Comparison of ENCODE assay signal across 13 cellular contexts in genomic region chr15:44812029-44812517, GRCh38.
A peak's percentile ranks its signal among the peaks of the same experiment; 100 is the strongest.
DNase-seq lines count a peak whose midpoint lies in the region; ATAC-seq, FAIRE-seq and TF ChIP-seq lines count a peak whose summit lies in the region.
"Had no signal": no experiment of that assay in that cellular context is flagged by ENCODE, and none has a peak within 500 bp of the region (broad histone marks: within the 10 kb centered on the region; RNA-seq: fewer than 3 reads in every experiment).

No MANE protein-coding gene starts in this region.

- no peak overlapping the region for H3K27ac ChIP-seq in K562 (ENCODE audit: extremely low read depth, low read depth, low read length)
- no peak overlapping the region for H3K27ac ChIP-seq in PC-3 (ENCODE audit: low read length)
- no peak overlapping the region for H3K27ac ChIP-seq in brain microvascular endothelial cell
- H3K27ac ChIP-seq: uterus had no signal

- no peaks in the 10 kb centered on the region for H3K4me1 Mint-ChIP-seq in neural crest cell

- H3K79me2 ChIP-seq in K562 (ENCODE audit: control insufficient read depth, insufficient read depth, low read length) = no peaks in the 10 kb centered on the region
- H3K79me2 ChIP-seq in PC-3 (ENCODE audit: low read length) = no peaks in the 10 kb centered on the region

- H3K27ac Mint-ChIP-seq in neural crest cell (ENCODE audit: unreplicated experiment) = peak overlapping the region; percentile 62

- H3K36me3 ChIP-seq in K562 (ENCODE audit: control insufficient read depth, insufficient read depth, low read length) (no peaks in the 10 kb centered on the region), PC-3 (ENCODE audit: low read depth, low read length) (no peaks in the 10 kb centered on the region), brain microvascular endothelial cell (replicated peaks) (no peaks in the 10 kb centered on the region)
- H3K36me3 ChIP-seq: uterus had no signal

- no peak; the same call in 1 of the 2 replicates for TF ChIP-seq EP300 in K562 (IDR thresholded peaks at IDR 0.05; ENCODE audit: low read length)

- no peaks in the 10 kb centered on the region for H3K9me3 ChIP-seq in K562 (replicated peaks; ENCODE audit: control insufficient read depth, insufficient read depth, low read depth, low read length)
- H3K9me3 ChIP-seq in PC-3 (ENCODE audit: low read length) = no peaks in the 10 kb centered on the region
- H3K9me3 ChIP-seq: uterus had no signal

- H3F3A ChIP-seq in PC-3 (ENCODE audit: low read length, unreplicated experiment) = no peaks in the 10 kb centered on the region

- TF ChIP-seq CTCF in K562 (IDR thresholded peaks at IDR 0.05 in 2 of 3, conservative IDR thresholded peaks at IDR 0.05 in 1 of 3; ENCODE audit: insufficient read depth in 2 of 3, low read depth in 1 of 3, low read length in 3 of 3) (no peak), neural crest cell (conservative IDR thresholded peaks at IDR 0.05) (no peak), PC-3 (conservative IDR thresholded peaks at IDR 0.05; ENCODE audit: low read depth, low read length) (no peak), brain microvascular endothelial cell (IDR thresholded peaks at IDR 0.05; ENCODE audit: low read depth, low read length, missing control alignments) (no peak)

- H3K27me3 Mint-ChIP-seq in neural crest cell (ENCODE audit: low read depth) = peaks cover 48% of the 10 kb centered on the region

- intact Hi-C loops in K562 (cut with micrococcal nuclease) (no loop called here), PC-3 (cut with micrococcal nuclease) (no loop called here)

- in situ Hi-C loops in K562 (cut with MboI) (no loop called here), brain microvascular endothelial cell (cut with HindIII; ENCODE audit: low pct_ligation_motif_present, low sequenced_read_pairs) (no loop called here)

- H4K20me1 ChIP-seq in K562 (replicated peaks; ENCODE audit: control insufficient read depth, insufficient read depth, low read length) (no peaks in the 10 kb centered on the region), PC-3 (ENCODE audit: low read length) (no peaks in the 10 kb centered on the region)

- no peaks in the 10 kb centered on the region for H3K36me3 Mint-ChIP-seq in neural crest cell (ENCODE audit: low read depth)

- BruUV-seq in K562 (replicated peaks; lab: Mats Ljungman, UMichigan) = no TSS peak
- no TSS peak for BruUV-seq in PC-3 (replicated peaks; lab: Mats Ljungman, UMichigan)

- CTCF ChIA-PET in K562 (lab: Yijun Ruan, JAX; ENCODE audit: low intra/inter-chr PET ratio) = no interaction called here
- CTCF ChIA-PET in PC-3 (lab: Charles Lee) = interaction anchor here (0.9 kb wide), 1 partner anchor 228 kb away, joined by 3 read pairs; no protein-coding TSS in a partner anchor

- H2AFZ ChIP-seq in K562 (ENCODE audit: low read depth, low read length) = peak overlapping the region; percentile 54; the same call in 1 of the 2 replicates
- H2AFZ ChIP-seq in PC-3 (ENCODE audit: low read length) = no peak overlapping the region

- no peak for TF ChIP-seq RAD21 in K562 (CRISPR knock-in tag; conservative IDR thresholded peaks at IDR 0.05 in 1 of 2, IDR thresholded peaks at IDR 0.05 in 1 of 2)

- H3K9ac ChIP-seq in K562 (ENCODE audit: insufficient read depth in 1 of 2, low read depth in 2 of 2, low read length in 2 of 2) = peak overlapping the region in 1 of 2 experiments; percentile 36; a peak in 1 of 4 replicates
- no peak overlapping the region for H3K9ac ChIP-seq in PC-3 (ENCODE audit: low read length)

- FAIRE-seq in GM19239 (lab: Jason Lieb, UNC) = peak; percentile 42
- no peak for FAIRE-seq in K562 (lab: Jason Lieb, UNC)
- FAIRE-seq: astrocyte, TTC549 had no signal

- no peaks in the 10 kb centered on the region for H3K9me2 ChIP-seq in PC-3 (replicated peaks; ENCODE audit: low read length)

- TF ChIP-seq POLR2A in K562 (conservative IDR thresholded peaks at IDR 0.05) = no peak

- H3K9me3 Mint-ChIP-seq in neural crest cell = no peaks in the 10 kb centered on the region

- H3K4me1 ChIP-seq in K562 (replicated peaks in 1 of 2; ENCODE audit: control insufficient read depth in 2 of 2, insufficient read depth in 2 of 2, low read length in 2 of 2) (peaks cover 6 to 18% of the 10 kb centered on the region in 2 experiments; a peak in 4 of 5 replicates), PC-3 (ENCODE audit: insufficient read depth, low read length) (no peaks in the 10 kb centered on the region)
- H3K4me1 ChIP-seq: uterus had no signal

- no peak for ATAC-seq in K562
- no peak for ATAC-seq in PC-3

- no peak overlapping the region for H3K4me2 ChIP-seq in K562 (ENCODE audit: insufficient read depth, low read length)
- H3K4me2 ChIP-seq in PC-3 (ENCODE audit: low read length) = no peak overlapping the region

- no peak overlapping the region for H3K4me3 Mint-ChIP-seq in neural crest cell

- DNase-seq in GM19239 (ENCODE audit: insufficient read length, low spot score) (no peak), NCI-H2107 (lab: John Stamatoyannopoulos, UW) (peak; percentile 64), K562 (ENCODE audit: extremely low read depth in 1 of 4, low spot score in 3 of 4) (no peak), neural crest cell (ENCODE audit: low read depth, low spot score) (no peak), PC-3 (no peak), brain microvascular endothelial cell (no peak), hippocampal formation (lab: John Stamatoyannopoulos, UW) (no peak)
- no peak for DNase-seq in stimulated activated CD4-positive, alpha-beta T cell treated with anti-CD3 and anti-CD28 coated beads, Interleukin-1b, Interleukin-23, amount 100 ng/mL, for 48 hours
- DNase-seq: IMR-90, OCI-M1, uterus had no signal

- POLR2A ChIA-PET in K562 (lab: Yijun Ruan, JAX) = interaction anchor here (0.6 to 1.6 kb wide), 2 partner anchors 9 to 384 kb away, joined by 4 read pairs; partner anchors contain the start of gene CTDSPL2
- POLR2A ChIA-PET in PC-3 (lab: Charles Lee; ENCODE audit: unreplicated experiment) = no interaction called here

- 38% methylated on average over 5 of the region's 5 CpGs for WGBS in K562 (ENCODE audit: insufficient coverage, low coverage, missing lambda C conversion rate)

- H3K9me1 ChIP-seq in K562 (ENCODE audit: control insufficient read depth, insufficient read depth, low read length) = no peaks in the 10 kb centered on the region

- no peaks in the 10 kb centered on the region for H3K27me3 ChIP-seq in K562 (ENCODE audit: control insufficient read depth in 2 of 2, insufficient read depth in 2 of 2, low read length in 2 of 2)
- peaks cover 65% of the 10 kb centered on the region for H3K27me3 ChIP-seq in PC-3 (ENCODE audit: low read length)
- peaks cover 2% of the 10 kb centered on the region for H3K27me3 ChIP-seq in brain microvascular endothelial cell (replicated peaks)
- H3K27me3 ChIP-seq: uterus had no signal

- H3K4me3 ChIP-seq in K562 (no peak overlapping the region), PC-3 (ENCODE audit: low read length) (no peak overlapping the region), brain microvascular endothelial cell (ENCODE audit: low read depth, low read length) (no peak overlapping the region)
- H3K4me3 ChIP-seq: uterus had no signal

TF ChIP-seq in K562, 482 proteins besides CTCF, POLR2A, EP300 and RAD21:
- TF ChIP-seq ZEB2 (IDR thresholded peaks at IDR 0.05) (0 out of 2 replicates have a peak, but pooled peaks have one; percentile 17), CBFA2T3 (IDR thresholded peaks at IDR 0.05) (peak; percentile 10; the same call in 1 of the 2 replicates), CEBPG (CRISPR knock-in tag; IDR thresholded peaks at IDR 0.05) (no peak), CEBPG (tag; conservative IDR thresholded peaks at IDR 0.05 in 1 of 2, IDR thresholded peaks at IDR 0.05 in 1 of 2) (no peak), SAFB (IDR thresholded peaks at IDR 0.05; ENCODE audit: borderline replicate concordance, low read depth, low read length) (no peak), SMARCE1 (IDR thresholded peaks at IDR 0.05) (peak; percentile 11; the same call in 1 of the 2 replicates), FOSL1 (tag; conservative IDR thresholded peaks at IDR 0.05) (no peak), ZNF23 (CRISPR knock-in tag; IDR thresholded peaks at IDR 0.05) (no peak), PML (IDR thresholded peaks at IDR 0.05; ENCODE audit: low read length) (no peak), FUS (optimal IDR thresholded peaks at IDR 0.05; ENCODE audit: low read depth, low read length) (no peak), ARID1B (IDR thresholded peaks at IDR 0.05) (peak; percentile 33; the same call in 1 of the 2 replicates), CTBP1 (IDR thresholded peaks at IDR 0.05; ENCODE audit: borderline replicate concordance) (peak; percentile 22; the same call in 1 of the 2 replicates), FOXA3 (CRISPR knock-in tag; conservative IDR thresholded peaks at IDR 0.05 in 1 of 2, IDR thresholded peaks at IDR 0.05 in 1 of 2) (peak in 1 of 2 experiments; percentile 41; a peak in 1 of 4 replicates)
- TF ChIP-seq, protein P1, sequence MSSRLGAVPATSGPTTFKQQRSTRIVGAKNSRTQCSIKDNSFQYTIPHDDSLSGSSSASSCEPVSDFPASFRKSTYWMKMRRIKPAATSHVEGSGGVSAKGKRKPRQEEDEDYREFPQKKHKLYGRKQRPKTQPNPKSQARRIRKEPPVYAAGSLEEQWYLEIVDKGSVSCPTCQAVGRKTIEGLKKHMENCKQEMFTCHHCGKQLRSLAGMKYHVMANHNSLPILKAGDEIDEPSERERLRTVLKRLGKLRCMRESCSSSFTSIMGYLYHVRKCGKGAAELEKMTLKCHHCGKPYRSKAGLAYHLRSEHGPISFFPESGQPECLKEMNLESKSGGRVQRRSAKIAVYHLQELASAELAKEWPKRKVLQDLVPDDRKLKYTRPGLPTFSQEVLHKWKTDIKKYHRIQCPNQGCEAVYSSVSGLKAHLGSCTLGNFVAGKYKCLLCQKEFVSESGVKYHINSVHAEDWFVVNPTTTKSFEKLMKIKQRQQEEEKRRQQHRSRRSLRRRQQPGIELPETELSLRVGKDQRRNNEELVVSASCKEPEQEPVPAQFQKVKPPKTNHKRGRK (tag; IDR thresholded peaks at IDR 0.05) = no peak
